In genomic region chr14:85856430-85856829, GRCh38 we compare ENCODE assay signal across 14 cellular contexts.
DNase-seq lines count a peak whose midpoint lies in the region; ATAC-seq and TF ChIP-seq lines count a peak whose summit lies in the region.
"Had no signal": no experiment of that assay in that cellular context is flagged by ENCODE, and none has a peak within 500 bp of the region (broad histone marks: within the 10 kb centered on the region; RNA-seq: fewer than 3 reads in every experiment).

No MANE protein-coding gene starts in this region.

- H3K27ac Mint-ChIP-seq in chondrocyte (ENCODE audit: unreplicated experiment) = no peak overlapping the region
- no peak overlapping the region for H3K27ac Mint-ChIP-seq in naive thymus-derived CD8-positive, alpha-beta T cell

- H3K36me3 Mint-ChIP-seq in chondrocyte (ENCODE audit: low read depth) = no peaks in the 10 kb centered on the region
- no peaks in the 10 kb centered on the region for H3K36me3 Mint-ChIP-seq in naive thymus-derived CD8-positive, alpha-beta T cell

- peaks cover 4% of the 10 kb centered on the region for H3K27me3 Mint-ChIP-seq in chondrocyte (ENCODE audit: low read depth)
- peaks cover 0 to 15% (median 0%) of the 10 kb centered on the region in 5 donors for H3K27me3 Mint-ChIP-seq in naive thymus-derived CD8-positive, alpha-beta T cell

- H3K9me3 Mint-ChIP-seq in chondrocyte (ENCODE audit: low read depth) = peaks cover 2% of the 10 kb centered on the region
- H3K9me3 Mint-ChIP-seq in naive thymus-derived CD8-positive, alpha-beta T cell = no peaks in the 10 kb centered on the region

- H3K4me3 Mint-ChIP-seq in chondrocyte (ENCODE audit: unreplicated experiment) = no peak overlapping the region
- H3K4me3 Mint-ChIP-seq in naive thymus-derived CD8-positive, alpha-beta T cell = no peak overlapping the region

- ATAC-seq in left colon = no peak
- ATAC-seq in naive thymus-derived CD8-positive, alpha-beta T cell = no peak
- ATAC-seq: left cardiac atrium had no signal

- no peaks in the 10 kb centered on the region for H3K9me3 ChIP-seq in Loucy (ENCODE audit: insufficient read depth, low read depth, low read length)
- H3K9me3 ChIP-seq in osteoblast (ENCODE audit: low read depth, low read length) = no peaks in the 10 kb centered on the region
- H3K9me3 ChIP-seq: tibial artery had no signal

- H3K27me3 ChIP-seq in Loucy (ENCODE audit: insufficient read depth, low read length, poor library complexity, severe bottlenecking) = no peaks in the 10 kb centered on the region
- H3K27me3 ChIP-seq in osteoblast (ENCODE audit: insufficient read depth, low read length) = no peaks in the 10 kb centered on the region
- H3K27me3 ChIP-seq: tibial artery had no signal

- intact Hi-C loops in left colon (cut with DNase I, micrococcal nuclease) = no loop called here

- H3F3A ChIP-seq in Loucy (ENCODE audit: low read depth) = no peaks in the 10 kb centered on the region

- H3K27ac ChIP-seq in osteoblast (ENCODE audit: low read depth, low read length) = no peak overlapping the region
- H3K27ac ChIP-seq: KMS-11, tibial artery had no signal

- POLR2A ChIA-PET in naive thymus-derived CD8-positive, alpha-beta T cell (lab: Charles Lee) = no interaction called here

- H4K20me1 ChIP-seq in Loucy (ENCODE audit: insufficient read depth, low read length, poor library complexity, severe bottlenecking) (no peaks in the 10 kb centered on the region), osteoblast (ENCODE audit: insufficient read depth, low read length) (no peaks in the 10 kb centered on the region)

- H3K4me3 ChIP-seq in Loucy (ENCODE audit: low read length, poor library complexity, severe bottlenecking) (no peak overlapping the region), osteoblast (ENCODE audit: insufficient read depth, low read length) (no peak overlapping the region)
- H3K4me3 ChIP-seq: tibial artery had no signal

- H3K9me2 ChIP-seq in Loucy (replicated peaks; ENCODE audit: low read depth, low read length) = no peaks in the 10 kb centered on the region

- H3K4me1 ChIP-seq in Loucy (ENCODE audit: insufficient read depth, low read length, poor library complexity, severe bottlenecking) (peaks cover 2% of the 10 kb centered on the region), osteoblast (ENCODE audit: insufficient read depth, low read length) (no peaks in the 10 kb centered on the region)
- H3K4me1 ChIP-seq: tibial artery had no signal

- H3K4me1 Mint-ChIP-seq in chondrocyte (ENCODE audit: low read depth) = no peaks in the 10 kb centered on the region
- H3K4me1 Mint-ChIP-seq in naive thymus-derived CD8-positive, alpha-beta T cell = peaks cover 0 to 2% (median 0%) of the 10 kb centered on the region in 4 donors

- no peaks in the 10 kb centered on the region for H3K36me3 ChIP-seq in Loucy (ENCODE audit: insufficient read depth, low read length)
- H3K36me3 ChIP-seq in osteoblast (ENCODE audit: insufficient read depth, low read length) = no peaks in the 10 kb centered on the region
- H3K36me3 ChIP-seq: tibial artery had no signal

- H2AFZ ChIP-seq in Loucy (ENCODE audit: low read length) (no peak overlapping the region; the same call in 1 of the 2 replicates), osteoblast (ENCODE audit: low read length) (no peak overlapping the region)

- H3K9ac ChIP-seq in Loucy (ENCODE audit: low read depth, low read length, poor library complexity, severe bottlenecking) = no peak overlapping the region
- H3K9ac ChIP-seq: KMS-11 had no signal

- peak; percentile 17 for DNase-seq in NCI-H2107 treated with DMSO at 0.1 percent for 48 hours (lab: John Stamatoyannopoulos, UW; ENCODE audit: unreplicated experiment)
- DNase-seq in NCI-H2107 (lab: John Stamatoyannopoulos, UW) = no peak
- DNase-seq in chondrocyte (ENCODE audit: low spot score) = no peak
- no peak for DNase-seq in osteoblast (ENCODE audit: insufficient read length, low spot score, missing footprints)
- DNase-seq in left colon = no peak
- DNase-seq in naive thymus-derived CD8-positive, alpha-beta T cell = no peak
- no peak for DNase-seq in iPS-NIHi7 (ENCODE audit: extremely low spot score)
- DNase-seq: DMS153, left cardiac atrium, NCI-H2227 treated with DMSO at 0.1 percent for 48 hours, Right ventricle myocardium superior, tibial artery had no signal

- H3K4me2 ChIP-seq in Loucy (ENCODE audit: low read depth, low read length, poor library complexity, severe bottlenecking) = no peak overlapping the region
- H3K4me2 ChIP-seq in osteoblast (ENCODE audit: insufficient read depth, low read length) = no peak overlapping the region
- H3K4me2 ChIP-seq: KMS-11 had no signal

- TF ChIP-seq CTCF in Loucy (conservative IDR thresholded peaks at IDR 0.05; ENCODE audit: low read length) (peak; percentile 73), chondrocyte (IDR thresholded peaks at IDR 0.05) (peak; percentile 72), osteoblast (IDR thresholded peaks at IDR 0.05; ENCODE audit: extremely low read depth, low read depth, low read length) (peak; percentile 21)

- H3K79me2 ChIP-seq in Loucy (ENCODE audit: insufficient read depth, low read length) (no peaks in the 10 kb centered on the region), osteoblast (ENCODE audit: insufficient read depth, low read length) (no peaks in the 10 kb centered on the region)

Comparison
In these comparisons a context has a peak if more than half of its experiments do, and no peak if none do; other contexts are left out.
1. CTCF ChIP-seq: peak in every context shown above with its lines; median percentile 73 in Loucy; 72 in chondrocyte; 21 in osteoblast.